In genomic region chr1:115665319-115665718, GRCh38 we compare ENCODE assay signal across 18 cellular contexts. TPM values are rescaled to one million over a fixed set of nuclear protein-coding genes. Genes with fewer than 3 reads are reported as not detected.
DNase-seq lines count a peak whose midpoint lies in the region; ATAC-seq and TF ChIP-seq lines count a peak whose summit lies in the region.
"Had no signal": no experiment of that assay in that cellular context is flagged by ENCODE, and none has a peak within 500 bp of the region (broad histone marks: within the 10 kb centered on the region; RNA-seq: fewer than 3 reads in every experiment).

No MANE protein-coding gene starts in this region.

- H3K27ac ChIP-seq in RWPE2 (ENCODE audit: poor library complexity, severe bottlenecking), result no peak overlapping the region
- H3K27ac ChIP-seq: hepatocyte, SJSA1 had no signal

- H3K36me3 ChIP-seq in RWPE2 (ENCODE audit: low read depth), result peaks cover 69% of the 10 kb centered on the region

- POLR2A ChIA-PET in activated CD4-positive, alpha-beta memory T cell treated with anti-CD3 and anti-CD28 coated beads for 36 hours (lab: Charles Lee), result interaction anchor here (0.7 kb wide), 1 partner anchor 190 kb away, joined by 3 read pairs; no protein-coding TSS in a partner anchor

- peaks cover 4% of the 10 kb centered on the region for H3K9me3 ChIP-seq in RWPE2 (ENCODE audit: severe bottlenecking)
- H3K9me3 ChIP-seq: thoracic aorta had no signal

- no peaks in the 10 kb centered on the region for H3K27me3 Mint-ChIP-seq in activated CD4-positive, alpha-beta memory T cell treated with anti-CD3 and anti-CD28 coated beads for 36 hours
- H3K27me3 Mint-ChIP-seq: activated CD8-positive, alpha-beta memory T cell treated with anti-CD3 and anti-CD28 coated beads, Interleukin-2, amount 10 ng/mL, durations not matched to agents 7 days and 5 days had no signal

- H3K4me1 ChIP-seq in RWPE2 (ENCODE audit: insufficient read depth, poor library complexity, severe bottlenecking), result peaks cover 26% of the 10 kb centered on the region

- no peaks in the 10 kb centered on the region for H3K4me1 Mint-ChIP-seq in activated CD4-positive, alpha-beta memory T cell treated with anti-CD3 and anti-CD28 coated beads for 36 hours (ENCODE audit: low read depth)
- H3K4me1 Mint-ChIP-seq: neural crest cell had no signal

- H3K36me3 Mint-ChIP-seq in activated CD4-positive, alpha-beta memory T cell treated with anti-CD3 and anti-CD28 coated beads for 36 hours, result peaks cover 9% of the 10 kb centered on the region

- TF ChIP-seq CTCF in RWPE2 (IDR thresholded peaks at IDR 0.05; ENCODE audit: poor library complexity, severe bottlenecking), result no peak

- H3K4me3 ChIP-seq in RWPE2 (ENCODE audit: severe bottlenecking), result no peak overlapping the region
- H3K4me3 ChIP-seq: hepatocyte, SJSA1, thoracic aorta had no signal

- intact Hi-C loops in left colon (cut with DNase I, micrococcal nuclease), result no loop called here
- intact Hi-C loops in activated CD4-positive, alpha-beta memory T cell treated with anti-CD3 and anti-CD28 coated beads for 36 hours (cut with micrococcal nuclease), result no loop called here

- H3K27ac Mint-ChIP-seq in activated CD4-positive, alpha-beta memory T cell treated with anti-CD3 and anti-CD28 coated beads for 36 hours, result no peak overlapping the region
- H3K27ac Mint-ChIP-seq: activated CD8-positive, alpha-beta memory T cell treated with anti-CD3 and anti-CD28 coated beads, Interleukin-2, amount 10 ng/mL, durations not matched to agents 7 days and 5 days had no signal

- ATAC-seq in RWPE2 (ENCODE audit: low read depth), result peak; percentile 61
- peak; percentile 86 for ATAC-seq in left colon
- ATAC-seq: activated CD8-positive, alpha-beta memory T cell treated with anti-CD3 and anti-CD28 coated beads, Interleukin-2, amount 10 ng/mL, durations not matched to agents 7 days and 5 days had no signal

- H3K27me3 ChIP-seq in RWPE2 (ENCODE audit: insufficient read depth, poor library complexity, severe bottlenecking), result no peaks in the 10 kb centered on the region
- H3K27me3 ChIP-seq: hepatocyte, SJSA1 had no signal

- H3K4me3 Mint-ChIP-seq in activated CD4-positive, alpha-beta memory T cell treated with anti-CD3 and anti-CD28 coated beads for 36 hours, result no peak overlapping the region
- H3K4me3 Mint-ChIP-seq: activated CD8-positive, alpha-beta memory T cell treated with anti-CD3 and anti-CD28 coated beads, Interleukin-2, amount 10 ng/mL, durations not matched to agents 7 days and 5 days; neural crest cell had no signal

- CTCF ChIA-PET in activated CD4-positive, alpha-beta memory T cell treated with anti-CD3 and anti-CD28 coated beads for 36 hours (lab: Charles Lee), result no interaction called here

- no peaks in the 10 kb centered on the region for H3K9me3 Mint-ChIP-seq in activated CD4-positive, alpha-beta memory T cell treated with anti-CD3 and anti-CD28 coated beads for 36 hours
- H3K9me3 Mint-ChIP-seq: neural crest cell had no signal

- peak; percentile 94 for DNase-seq in DMS79 treated with DMSO at 0.1 percent for 48 hours (lab: John Stamatoyannopoulos, UW)
- DNase-seq in NCI-H1105 (lab: John Stamatoyannopoulos, UW), result peak; percentile 90
- DNase-seq in RWPE2 (ENCODE audit: low spot score), result no peak
- peak in 1 of 2 donors; percentile 51 for DNase-seq in left colon
- no peak for DNase-seq in activated CD4-positive, alpha-beta memory T cell treated with anti-CD3 and anti-CD28 coated beads for 36 hours
- DNase-seq in kidney glomerular epithelial cell (lab: John Stamatoyannopoulos, UW), result no peak
- no peak for DNase-seq in activated CD4-positive, alpha-beta T cell treated with anti-CD3 and anti-CD28 coated beads, Interleukin-2, amount 50 U/mL, for 48 hours
- DNase-seq: activated CD4-positive, CD25-positive, alpha-beta regulatory T cell treated with anti-CD3 and anti-CD28 coated beads, Interleukin-2, amount 50 U/mL, for 72 hours; activated CD8-positive, alpha-beta memory T cell treated with anti-CD3 and anti-CD28 coated beads, Interleukin-2, amount 10 ng/mL, durations not matched to agents 7 days and 5 days; activated effector memory CD4-positive, alpha-beta T cell treated with Interleukin-2 at 50 U/mL for 16 hours; central memory CD4-positive, alpha-beta T cell; effector memory CD4-positive, alpha-beta T cell; Kasumi-1; NCI-H1930 had no signal

RNA-seq across cellular contexts. Expression of gene VANGL1, which starts 23.5 kb away (rescaled TPM):
- 10 to 100 TPM; 17.5 to 18.6 TPM for total RNA-seq in left colon
- total RNA-seq in activated CD4-positive, alpha-beta memory T cell treated with anti-CD3 and anti-CD28 coated beads for 36 hours, result 1 to 10 TPM; 4.2 to 4.4 TPM

Comparison
In these comparisons a context has a peak if more than half of its experiments do, and no peak if none do; other contexts are left out.
1. DNase-seq: peak in DMS79 treated with DMSO at 0.1 percent for 48 hours (single experiment) and NCI-H1105 (single experiment); none in RWPE2 (single experiment), activated CD4-positive, alpha-beta memory T cell treated with anti-CD3 and anti-CD28 coated beads for 36 hours (single experiment), kidney glomerular epithelial cell (single experiment) and activated CD4-positive, alpha-beta T cell treated with anti-CD3 and anti-CD28 coated beads, Interleukin-2, amount 50 U/mL, for 48 hours (0 of 2).